In genomic region chr6:27809939-27810767, GRCh38 we compare ENCODE assay signal across 8 cellular contexts.
DNase-seq lines count a peak whose midpoint lies in the region; ATAC-seq and TF ChIP-seq lines count a peak whose summit lies in the region.

No MANE protein-coding gene starts in this region.

- H3K36me3 Mint-ChIP-seq in nephron progenitor cell (ENCODE audit: low read depth): no peaks in the 10 kb centered on the region

- peak; percentile 91 for DNase-seq in DMS53 treated with DMSO at 0.1 percent for 48 hours (lab: John Stamatoyannopoulos, UW; ENCODE audit: unreplicated experiment)
- peak; percentile 93 for DNase-seq in Karpas-422
- peak; percentile 99 for DNase-seq in RKO (ENCODE audit: low spot score)
- DNase-seq in activated gamma-delta T cell (lab: John Stamatoyannopoulos, UW): peak; percentile 31
- peak; percentile 98 for DNase-seq in fibroblast of villous mesenchyme (ENCODE audit: low read depth)
- DNase-seq in nephron progenitor cell: peak; percentile 68
- DNase-seq in thyroid gland: peak; percentile 77

- peak; percentile 94 to 99 for TF ChIP-seq POLR2A in thyroid gland (IDR thresholded peaks at IDR 0.05)

- no peaks in the 10 kb centered on the region for H3K36me3 ChIP-seq in Karpas-422 (ENCODE audit: insufficient read depth, low read length)
- no peaks in the 10 kb centered on the region for H3K36me3 ChIP-seq in thyroid gland

- H2AFZ ChIP-seq in Karpas-422 (ENCODE audit: low read length): peak overlapping the region; percentile 1; the same call in 1 of the 2 replicates

- H3K27me3 ChIP-seq in Karpas-422 (ENCODE audit: low read length) (no peaks in the 10 kb centered on the region), thyroid gland (no peaks in the 10 kb centered on the region)

- peak overlapping the region; percentile 55 for H3K9ac ChIP-seq in Karpas-422 (ENCODE audit: low read length)

- peaks cover 85% of the 10 kb centered on the region for H3K4me1 Mint-ChIP-seq in nephron progenitor cell

- peak overlapping the region; percentile 63 for H3K4me2 ChIP-seq in Karpas-422 (ENCODE audit: low read depth, low read length, poor library complexity, severe bottlenecking)

- peaks cover 4% of the 10 kb centered on the region for H3K9me3 Mint-ChIP-seq in nephron progenitor cell

- H3K27me3 Mint-ChIP-seq in nephron progenitor cell (ENCODE audit: low read depth, poor library complexity): peaks cover 4% of the 10 kb centered on the region

- peak overlapping the region; percentile 94 for H3K4me3 Mint-ChIP-seq in nephron progenitor cell

- no peaks in the 10 kb centered on the region for H3K9me2 ChIP-seq in Karpas-422 (replicated peaks; ENCODE audit: insufficient read depth, low read length)

- no peaks in the 10 kb centered on the region for H4K20me1 ChIP-seq in Karpas-422 (ENCODE audit: insufficient read depth, low read depth, low read length)

- H3K79me2 ChIP-seq in Karpas-422 (ENCODE audit: low read length): no peaks in the 10 kb centered on the region

- intact Hi-C loops in thyroid gland (cut with DNase I): no loop called here

- H3K27ac Mint-ChIP-seq in nephron progenitor cell: peak overlapping the region; percentile 99

- no peak overlapping the region for H3K27ac ChIP-seq in Karpas-422 (ENCODE audit: low read length)
- H3K27ac ChIP-seq in thyroid gland: peak overlapping the region; percentile 82 to 89 (median 86)

- H3K9me3 ChIP-seq in Karpas-422 (ENCODE audit: low read length) (no peaks in the 10 kb centered on the region), thyroid gland (no peaks in the 10 kb centered on the region)

- ATAC-seq in GM21737 (IDR thresholded peaks at IDR 0.05; ENCODE audit: unreplicated experiment): peak; percentile 34

- 1 to 2% methylated on average over 29 of the region's 51 CpGs for WGBS in thyroid gland, 2 donors

- TF ChIP-seq CTCF in fibroblast of villous mesenchyme (IDR thresholded peaks at IDR 0.05; ENCODE audit: insufficient read depth, low read depth, low read length) (no peak), nephron progenitor cell (IDR thresholded peaks at IDR 0.05) (no peak), thyroid gland (IDR thresholded peaks at IDR 0.05) (peak in 1 of 6 experiments; percentile 8)

- peak overlapping the region; percentile 53 for H3K4me3 ChIP-seq in Karpas-422 (ENCODE audit: low read length)
- peak overlapping the region; percentile 84 for H3K4me3 ChIP-seq in fibroblast of villous mesenchyme (ENCODE audit: low read depth, low read length)
- peak overlapping the region; percentile 5 to 53 (median 29) for H3K4me3 ChIP-seq in thyroid gland (replicated peaks in 1 of 3)

- peaks cover 13% of the 10 kb centered on the region for H3K4me1 ChIP-seq in Karpas-422 (ENCODE audit: low read length)
- peaks cover 5 to 20% of the 10 kb centered on the region in 2 donors for H3K4me1 ChIP-seq in thyroid gland

Comparison
In these comparisons a context has a peak if more than half of its experiments do, and no peak if none do; other contexts are left out.
1. DNase-seq: peak in every context shown above with its lines; median percentile 99 in RKO; 98 in fibroblast of villous mesenchyme; 93 in Karpas-422; 91 in DMS53 treated with DMSO at 0.1 percent for 48 hours; 77 in thyroid gland; 68 in nephron progenitor cell; 31 in activated gamma-delta T cell.
2. H3K4me3 ChIP-seq: peak in every context shown above with its lines; median percentile 84 in fibroblast of villous mesenchyme; 53 in Karpas-422; 29 in thyroid gland.